9 cellular contexts compared by ENCODE assay signal in genomic region chr9:123102380-123103113, GRCh38.
DNase-seq lines count a peak whose midpoint lies in the region; ATAC-seq and TF ChIP-seq lines count a peak whose summit lies in the region.
"Had no signal": no experiment of that assay in that cellular context is flagged by ENCODE, and none has a peak within 500 bp of the region (broad histone marks: within the 10 kb centered on the region; RNA-seq: fewer than 3 reads in every experiment).

No MANE protein-coding gene starts in this region.

- no peak for TF ChIP-seq RAD21 in neural cell (conservative IDR thresholded peaks at IDR 0.05)

- H3K4me2 ChIP-seq in OCI-LY1 (ENCODE audit: low read length) (no peak overlapping the region), neural cell (ENCODE audit: low read length) (no peak overlapping the region)

- peaks cover 17% of the 10 kb centered on the region for H3K27me3 Mint-ChIP-seq in endothelial cell (ENCODE audit: unreplicated experiment)

- ATAC-seq in GM19324 (IDR thresholded peaks at IDR 0.05; ENCODE audit: low FRiP score, unreplicated experiment) (no peak), GM21390 (IDR thresholded peaks at IDR 0.05; ENCODE audit: unreplicated experiment) (no peak), GM19397 (IDR thresholded peaks at IDR 0.05; ENCODE audit: unreplicated experiment) (no peak)
- ATAC-seq: activated T-cell treated with anti-CD3 and anti-CD28 coated beads, Interleukin-2, amount 50 U/mL, for 4 hours had no signal

- POLR2A ChIA-PET in GM10248 (lab: Yijun Ruan, JAX): no interaction called here

- H3K9me3 ChIP-seq in OCI-LY1 (ENCODE audit: low read length): no peaks in the 10 kb centered on the region
- H3K9me3 ChIP-seq in neural cell (ENCODE audit: low read length): no peaks in the 10 kb centered on the region

- CTCF ChIA-PET in GM10248 (lab: Yijun Ruan, JAX): interaction anchor here (1.0 to 4.5 kb wide), 14 partner anchors 8 to 251 kb away, joined by 3 to 36 read pairs (median 5); no protein-coding TSS in a partner anchor

- no peak for TF ChIP-seq EP300 in neural cell (conservative IDR thresholded peaks at IDR 0.05; ENCODE audit: poor library complexity, severe bottlenecking)

- DNase-seq in GM10248 (ENCODE audit: extremely low spot score): no peak
- no peak for DNase-seq in endothelial cell (ENCODE audit: low spot score)
- DNase-seq in pons (ENCODE audit: low spot score): no peak
- DNase-seq: activated T-cell treated with anti-CD3 and anti-CD28 coated beads, Interleukin-2, amount 50 U/mL, for 4 hours had no signal

- peaks cover 64% of the 10 kb centered on the region for H3K36me3 Mint-ChIP-seq in endothelial cell (ENCODE audit: low read depth, unreplicated experiment)

- H3F3A ChIP-seq in OCI-LY1 (ENCODE audit: insufficient read depth, low read length) (0 out of 2 replicates have a peak, but pooled peaks cover 3% of the 10 kb centered on the region), neural cell (ENCODE audit: insufficient read depth, low read length, poor library complexity, severe bottlenecking) (no peaks in the 10 kb centered on the region)

- peak; percentile 41 for TF ChIP-seq CTCF in GM10248 (IDR thresholded peaks at IDR 0.05; ENCODE audit: control extremely low read depth, extremely low read depth, low read depth, missing control alignments)
- peak; percentile 67 for TF ChIP-seq CTCF in OCI-LY1 (IDR thresholded peaks at IDR 0.05; ENCODE audit: low read length)
- peak; percentile 13 for TF ChIP-seq CTCF in endothelial cell (IDR thresholded peaks at IDR 0.05; ENCODE audit: unreplicated experiment)
- TF ChIP-seq CTCF in neural cell (IDR thresholded peaks at IDR 0.05; ENCODE audit: poor library complexity, severe bottlenecking): no peak

- H3K9ac ChIP-seq in OCI-LY1 (ENCODE audit: low read length) (no peak overlapping the region), neural cell (ENCODE audit: low read length) (no peak overlapping the region)

- no peaks in the 10 kb centered on the region for H3K79me2 ChIP-seq in OCI-LY1 (ENCODE audit: insufficient read depth, low read length)
- H3K79me2 ChIP-seq in neural cell (replicated peaks; ENCODE audit: insufficient read depth, low read length): no peaks in the 10 kb centered on the region

- H3K4me1 Mint-ChIP-seq in endothelial cell (ENCODE audit: unreplicated experiment): no peaks in the 10 kb centered on the region

- no peak overlapping the region for H2AFZ ChIP-seq in OCI-LY1 (ENCODE audit: low read length)
- H2AFZ ChIP-seq in neural cell (ENCODE audit: low read depth, low read length): no peak overlapping the region

- H3K4me3 Mint-ChIP-seq in endothelial cell (ENCODE audit: unreplicated experiment): peak overlapping the region; percentile 8
- H3K4me3 Mint-ChIP-seq: activated T-cell treated with anti-CD3 and anti-CD28 coated beads, Interleukin-2, amount 50 U/mL, for 4 hours had no signal

- H3K27ac ChIP-seq in OCI-LY1 (ENCODE audit: low read depth, low read length, poor library complexity, severe bottlenecking) (peak overlapping the region; percentile 52), neural cell (ENCODE audit: low read length) (no peak overlapping the region)

- no peaks in the 10 kb centered on the region for H3K27me3 ChIP-seq in OCI-LY1 (ENCODE audit: insufficient read depth, low read length)
- H3K27me3 ChIP-seq in neural cell (ENCODE audit: insufficient read depth, low read depth, low read length): no peaks in the 10 kb centered on the region

- H3K4me3 ChIP-seq in OCI-LY1 (ENCODE audit: low read depth, low read length, poor library complexity, severe bottlenecking): no peak overlapping the region
- H3K4me3 ChIP-seq in neural cell (ENCODE audit: low read length): no peak overlapping the region

- H4K20me1 ChIP-seq in OCI-LY1 (ENCODE audit: insufficient read depth, low read length): no peaks in the 10 kb centered on the region
- peaks cover 4% of the 10 kb centered on the region for H4K20me1 ChIP-seq in neural cell (ENCODE audit: insufficient read depth)

- H3K9me2 ChIP-seq in OCI-LY1 (ENCODE audit: low read depth, low read length) (no peaks in the 10 kb centered on the region), neural cell (ENCODE audit: insufficient read depth, low read length) (no peaks in the 10 kb centered on the region)

- no peaks in the 10 kb centered on the region for H3K9me3 Mint-ChIP-seq in endothelial cell (ENCODE audit: unreplicated experiment)
- H3K9me3 Mint-ChIP-seq: activated T-cell treated with anti-CD3 and anti-CD28 coated beads, Interleukin-2, amount 50 U/mL, for 4 hours had no signal

- H3K4me1 ChIP-seq in OCI-LY1 (ENCODE audit: insufficient read depth, low read length, severe bottlenecking): peaks cover 15% of the 10 kb centered on the region

- H3K27ac Mint-ChIP-seq in endothelial cell (ENCODE audit: unreplicated experiment): peak overlapping the region; percentile 20

- H3K36me3 ChIP-seq in OCI-LY1 (ENCODE audit: insufficient read depth, low read length): peaks cover 74% of the 10 kb centered on the region
- H3K36me3 ChIP-seq in neural cell (ENCODE audit: insufficient read depth, low read length): peaks cover 20% of the 10 kb centered on the region

TF ChIP-seq in neural cell, 6 proteins besides CTCF, POLR2A, EP300 and RAD21:
- TF ChIP-seq POLR2AphosphoS5 (IDR thresholded peaks at IDR 0.05) (no peak), MXI1 (conservative IDR thresholded peaks at IDR 0.05; ENCODE audit: poor library complexity, severe bottlenecking) (no peak), SMC3 (conservative IDR thresholded peaks at IDR 0.05; ENCODE audit: poor library complexity) (peak; percentile 19)
TF ChIP-seq in neural cell: peak in this region for 1.
